ENCODE assay signal across 19 cellular contexts in the genomic region with DNA sequence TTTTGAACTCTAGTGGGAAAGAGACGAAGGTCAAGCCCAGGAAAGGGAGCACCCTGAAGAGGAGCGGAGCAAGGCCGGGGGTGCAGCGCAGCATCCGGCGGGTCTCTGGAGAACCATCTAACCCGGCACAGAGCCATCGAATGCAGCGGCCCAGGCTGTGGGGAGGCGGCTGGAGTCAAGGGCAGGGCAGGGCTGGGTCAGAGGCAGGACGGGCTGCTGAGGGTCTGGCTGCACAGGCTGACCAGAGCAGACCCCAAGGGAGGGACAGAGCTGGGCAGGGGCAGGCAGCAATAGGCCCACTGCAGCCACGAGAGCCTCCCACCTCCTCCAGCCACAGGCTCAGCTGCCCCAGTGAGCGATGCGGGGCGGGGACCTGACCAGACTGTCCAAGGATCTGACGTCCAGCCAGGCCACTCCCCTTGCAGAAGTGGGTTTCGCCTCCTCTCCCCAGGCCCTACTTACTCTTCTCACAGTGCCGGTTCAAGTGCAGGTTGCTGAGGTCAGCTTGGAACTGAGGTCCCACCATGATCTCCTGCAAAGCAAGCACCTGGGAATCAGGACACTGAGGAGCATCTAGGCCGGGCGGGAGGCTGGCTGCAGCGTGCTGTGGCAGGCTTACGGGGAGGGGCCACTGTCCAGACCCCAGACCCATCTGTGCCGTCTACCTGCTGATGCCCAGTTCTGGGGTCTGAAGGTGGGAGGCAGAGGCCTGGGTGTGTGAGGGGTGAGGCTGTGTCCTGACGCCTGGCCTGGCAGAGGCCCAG. TPM values are rescaled to one million over a fixed set of nuclear protein-coding genes. Genes with fewer than 3 reads are reported as not detected.
A peak's percentile ranks its signal among the peaks of the same experiment; 100 is the strongest.
DNase-seq lines count a peak whose midpoint lies in the region; ATAC-seq, FAIRE-seq and TF ChIP-seq lines count a peak whose summit lies in the region.
"Had no signal": no experiment of that assay in that cellular context is flagged by ENCODE, and none has a peak within 500 bp of the region (broad histone marks: within the 10 kb centered on the region; RNA-seq: fewer than 3 reads in every experiment).

No MANE protein-coding gene starts in this region.

- H3K36me3 ChIP-seq in RWPE2 (ENCODE audit: low read depth): peaks cover 69% of the 10 kb centered on the region

- ATAC-seq in RWPE2 (ENCODE audit: low read depth) (no peak), esophagus mucosa (peak; percentile 23), omental fat pad (ENCODE audit: low FRiP score) (peak; percentile 12)
- ATAC-seq: GM23338 had no signal

- TF ChIP-seq POLR2A in H54 (IDR thresholded peaks at IDR 0.05; ENCODE audit: low read depth, low read length): no peak

- H3K4me3 ChIP-seq in RWPE2 (ENCODE audit: severe bottlenecking): no peak overlapping the region
- H3K4me3 ChIP-seq: GM23338, HAP-1 had no signal

- no peaks in the 10 kb centered on the region for H3K27me3 ChIP-seq in RWPE2 (ENCODE audit: insufficient read depth, poor library complexity, severe bottlenecking)

- peak; percentile 37 for DNase-seq in RWPE2 (ENCODE audit: low spot score)
- no peak for DNase-seq in omental fat pad (ENCODE audit: low spot score)
- peak; percentile 29 for DNase-seq in ureter (ENCODE audit: low spot score)
- no peak for DNase-seq in AG08395 (ENCODE audit: low spot score)
- no peak for DNase-seq in H54 (ENCODE audit: insufficient read length, low spot score)
- DNase-seq in NK-92 treated with Interleukin-12 subunit alpha and Interleukin-12 subunit beta, amount 100 ng/mL, for 24 hours (lab: John Stamatoyannopoulos, UW): no peak
- DNase-seq: ACHN; AML-193; CD4-positive, alpha-beta memory T cell; DMS153; DMS79; GDM1 had no signal

- no peaks in the 10 kb centered on the region for H3K4me1 ChIP-seq in RWPE2 (ENCODE audit: insufficient read depth, poor library complexity, severe bottlenecking)
- H3K4me1 ChIP-seq: HAP-1 had no signal

- FAIRE-seq in H54 (lab: Jason Lieb, UNC): no peak
- FAIRE-seq: A204.1, GM12892, GM18507 had no signal

- H3K27ac ChIP-seq in RWPE2 (ENCODE audit: poor library complexity, severe bottlenecking): no peak overlapping the region
- H3K27ac ChIP-seq: C4-2B had no signal

- no peak for TF ChIP-seq CTCF in RWPE2 (IDR thresholded peaks at IDR 0.05; ENCODE audit: poor library complexity, severe bottlenecking)
- no peak for TF ChIP-seq CTCF in omental fat pad (IDR thresholded peaks at IDR 0.05)

- no peaks in the 10 kb centered on the region for H3K9me3 ChIP-seq in RWPE2 (ENCODE audit: severe bottlenecking)

RNA-seq across cellular contexts. Expression of a gene that starts 19.2 kb away (rescaled TPM):
- total RNA-seq in esophagus mucosa (14.8 TPM), omental fat pad (10 to 100 TPM in 3 of 4 donors, 1 to 10 TPM in 1; 8.6 to 25.7 (median 16.6) TPM), ureter (37.9 TPM)

RNA-seq across cellular contexts. Expression of a gene that starts 34.2 kb away (rescaled TPM):
- total RNA-seq in esophagus mucosa (12.3 TPM), omental fat pad (10 to 100 TPM in 2 of 4 donors, 1 to 10 TPM in 2; 1.6 to 13.7 (median 9.2) TPM), ureter (64.5 TPM)

Comparison
In these comparisons a context has a peak if more than half of its experiments do, and no peak if none do; other contexts are left out.
1. DNase-seq: peak in RWPE2 (single experiment) and ureter (single experiment); none in omental fat pad (single experiment), AG08395 (single experiment), H54 (single experiment) and NK-92 treated with Interleukin-12 subunit alpha and Interleukin-12 subunit beta, amount 100 ng/mL, for 24 hours (single experiment).